Comparison of ENCODE assay signal across 7 cellular contexts in genomic region chr7:101743241-101743994, GRCh38.
DNase-seq lines count a peak whose midpoint lies in the region; ATAC-seq lines count a peak whose summit lies in the region.

No MANE protein-coding gene starts in this region.

- ATAC-seq in memory B cell (ENCODE audit: low read depth) = peak; percentile 63
- no peak for ATAC-seq in HG02884 (IDR thresholded peaks at IDR 0.05; ENCODE audit: unreplicated experiment)

- H3K27ac Mint-ChIP-seq in memory B cell = peak overlapping the region; percentile 47

- DNase-seq in GM19240 (ENCODE audit: insufficient read length, low spot score) (peak; percentile 48), NCI-H2196 treated with DMSO at 0.1 percent for 48 hours (lab: John Stamatoyannopoulos, UW; ENCODE audit: unreplicated experiment) (peak; percentile 46), dermis blood vessel endothelial cell (peak; percentile 72), memory B cell (ENCODE audit: low spot score in 2 of 2) (peak; percentile 52 to 59)
- peak; percentile 75 for DNase-seq in activated CD4-positive, alpha-beta T cell treated with anti-CD3 and anti-CD28 coated beads for 48 hours
- peak; percentile 13 for DNase-seq in stimulated activated CD8-positive, alpha-beta memory T cell treated with anti-CD3 and anti-CD28 coated beads, Interleukin-15, amount 100 ng/mL, for 24 hours (ENCODE audit: low read depth)

- no peaks in the 10 kb centered on the region for H3K9me3 Mint-ChIP-seq in memory B cell

- no peaks in the 10 kb centered on the region for H3K36me3 Mint-ChIP-seq in memory B cell

- peaks cover 20% of the 10 kb centered on the region for H3K4me1 Mint-ChIP-seq in memory B cell

- no peaks in the 10 kb centered on the region for H3K27me3 Mint-ChIP-seq in memory B cell

- H3K4me3 Mint-ChIP-seq in memory B cell = peak overlapping the region; percentile 86

Comparison
In these comparisons a context has a peak if more than half of its experiments do, and no peak if none do; other contexts are left out.
1. DNase-seq: peak in every context shown above with its lines; median percentile 75 in activated CD4-positive, alpha-beta T cell treated with anti-CD3 and anti-CD28 coated beads for 48 hours; 72 in dermis blood vessel endothelial cell; 56 in memory B cell; 48 in GM19240; 46 in NCI-H2196 treated with DMSO at 0.1 percent for 48 hours; 13 in stimulated activated CD8-positive, alpha-beta memory T cell treated with anti-CD3 and anti-CD28 coated beads, Interleukin-15, amount 100 ng/mL, for 24 hours.